26 cellular contexts compared by ENCODE assay signal in genomic region chr15:39746714-39747276, GRCh38.
"Had no signal": no experiment of that assay in that cellular context is flagged by ENCODE, and none has a peak within 500 bp of the region (broad histone marks: within the 10 kb centered on the region; RNA-seq: fewer than 3 reads in every experiment).

No MANE protein-coding gene starts in this region.

- ATAC-seq: esophagus mucosa; left cardiac atrium; sciatic nerve; stimulated activated naive B cell treated with anti-CD40 and anti-IgM and Interleukin-4, amounts not matched to agents 10 μg/mL and 1 μg/mL and 100 μg/mL, for 72 hours; stimulated activated naive CD8-positive, alpha-beta T cell treated with anti-CD3 and anti-CD28 coated beads, Interleukin-15, amount 100 ng/mL, for 72 hours; upper lobe of right lung had no signal

- H2AFZ ChIP-seq: hepatocyte had no signal

- H3K9me3 Mint-ChIP-seq: stimulated activated naive CD8-positive, alpha-beta T cell treated with anti-CD3 and anti-CD28 coated beads, Interleukin-15, amount 100 ng/mL, for 72 hours had no signal

- H3K36me3 Mint-ChIP-seq: naive B cell; stimulated activated naive B cell treated with anti-CD40 and anti-IgM and Interleukin-4, amounts not matched to agents 10 μg/mL and 1 μg/mL and 100 μg/mL, for 72 hours had no signal

- H3K4me3 Mint-ChIP-seq: naive B cell; nephron; stimulated activated naive B cell treated with anti-CD40 and anti-IgM and Interleukin-4, amounts not matched to agents 10 μg/mL and 1 μg/mL and 100 μg/mL, for 72 hours; stimulated activated naive CD8-positive, alpha-beta T cell treated with anti-CD3 and anti-CD28 coated beads, Interleukin-15, amount 100 ng/mL, for 72 hours had no signal

- DNase-seq: effector memory CD4-positive, alpha-beta T cell; gastrocnemius medialis; glutamatergic neuron; kidney; left cardiac atrium; left ventricle myocardium inferior; mesendoderm; naive B cell; occipital lobe; psoas muscle; retina; stimulated activated CD4-positive, alpha-beta T cell treated with anti-CD3 and anti-CD28 coated beads, Interleukin-2, amount 100 ng/mL, for 24 hours; stimulated activated CD4-positive, alpha-beta T cell treated with anti-CD3 and anti-CD28 coated beads, Interleukin-4, amount 100 ng/mL, for 4 hours; stimulated activated naive B cell treated with anti-CD40 and anti-IgM and Interleukin-4, amounts not matched to agents 10 μg/mL and 1 μg/mL and 100 μg/mL, for 72 hours; stimulated activated naive CD8-positive, alpha-beta T cell treated with anti-CD3 and anti-CD28 coated beads, Interleukin-15, amount 100 ng/mL, for 72 hours; testis; upper lobe of right lung had no signal

- H3K27ac Mint-ChIP-seq: naive B cell; nephron; stimulated activated naive B cell treated with anti-CD40 and anti-IgM and Interleukin-4, amounts not matched to agents 10 μg/mL and 1 μg/mL and 100 μg/mL, for 72 hours; stimulated activated naive CD8-positive, alpha-beta T cell treated with anti-CD3 and anti-CD28 coated beads, Interleukin-15, amount 100 ng/mL, for 72 hours had no signal

- H3K4me2 ChIP-seq: hepatocyte had no signal

- H3K4me1 ChIP-seq: psoas muscle, testis, upper lobe of right lung, vagina had no signal

- H3K4me1 Mint-ChIP-seq: naive B cell; nephron; stimulated activated naive CD8-positive, alpha-beta T cell treated with anti-CD3 and anti-CD28 coated beads, Interleukin-15, amount 100 ng/mL, for 72 hours had no signal

- FAIRE-seq: endometrium, kidney had no signal

- H3K36me3 ChIP-seq: gastrocnemius medialis, left ventricle myocardium inferior, tibial nerve, upper lobe of right lung, vagina had no signal

- H3K79me2 ChIP-seq: hepatocyte had no signal

- H3K27ac ChIP-seq: hepatocyte, left ventricle myocardium inferior, psoas muscle, skin epidermis, testis, tibial nerve, upper lobe of right lung, vagina had no signal

- H3K9me3 ChIP-seq: gastrocnemius medialis, left ventricle myocardium inferior, psoas muscle, testis, tibial nerve, upper lobe of right lung, vagina had no signal

- H3K27me3 ChIP-seq: gastrocnemius medialis, hepatocyte, testis, tibial nerve, upper lobe of right lung, vagina had no signal

- H3K4me3 ChIP-seq: gastrocnemius medialis, hepatocyte, left ventricle myocardium inferior, lung, psoas muscle, skin epidermis, testis, tibial nerve, upper lobe of right lung, vagina had no signal
